ENCODE assay signal across 7 cellular contexts in genomic region chr15:44903281-44903680, GRCh38. TPM values are rescaled to one million over a fixed set of nuclear protein-coding genes. Genes with fewer than 3 reads are reported as not detected.
"Had no signal": no experiment of that assay in that cellular context is flagged by ENCODE, and none has a peak within 500 bp of the region (broad histone marks: within the 10 kb centered on the region; RNA-seq: fewer than 3 reads in every experiment).

No MANE protein-coding gene starts in this region.

RNA-seq across cellular contexts. Expression of gene TERB2, which starts 53.2 kb away (rescaled TPM):
- total RNA-seq: activated CD4-positive, alpha-beta T cell treated with anti-CD3 and anti-CD28 coated beads, Interleukin-2, amount 10 ng/mL, durations not matched to agents 7 days and 5 days; activated CD8-positive, alpha-beta T cell treated with anti-CD3 and anti-CD28 coated beads, Interleukin-2, amount 10 ng/mL, durations not matched to agents 7 days and 5 days; activated naive CD8-positive, alpha-beta T cell treated with anti-CD3 and anti-CD28 coated beads, Interleukin-2, amount 10 ng/mL, durations not matched to agents 7 days and 5 days; activated T-helper 2 cell treated with anti-CD3 and anti-CD28 coated beads, Interferon-gamma antibody, Interleukin-2, Interleukin-4, amounts not matched to agents 10 μg/mL and 5 μg/mL and 100 μg/mL, durations not matched to agents 14 hours and 24 hours and 36 hours; astrocyte; Right ventricle myocardium superior had no signal
- polyA plus RNA-seq: adipose tissue had no signal
